In genomic region chr1:39524591-39525365, GRCh38 we compare ENCODE assay signal across 2 cellular contexts.
A peak's percentile ranks its signal among the peaks of the same experiment; 100 is the strongest.
TF ChIP-seq lines count a peak whose summit lies in the region.

No MANE protein-coding gene starts in this region.

TF ChIP-seq in HEK293, 187 proteins besides CTCF, POLR2A, EP300 and RAD21:
- no peak for TF ChIP-seq ZNF19 (tag by site-specific recombination; IDR thresholded peaks at IDR 0.05; ENCODE audit: low read depth)
- peak; percentile 15; the same call in 1 of the 2 replicates for TF ChIP-seq GLIS2 (tag by site-specific recombination; IDR thresholded peaks at IDR 0.05)
- no peak for TF ChIP-seq ZNF155 (tag by site-specific recombination; IDR thresholded peaks at IDR 0.05)
- no peak for TF ChIP-seq ZNF423 (tag by site-specific recombination; IDR thresholded peaks at IDR 0.05)
- no peak for TF ChIP-seq ZNF398 (tag by site-specific recombination; IDR thresholded peaks at IDR 0.05)
- TF ChIP-seq GLIS1 (tag by site-specific recombination; IDR thresholded peaks at IDR 0.05): peak; percentile 54
- TF ChIP-seq PATZ1 (tag by site-specific recombination; IDR thresholded peaks at IDR 0.05): no peak
- TF ChIP-seq KLF16 (tag by site-specific recombination; IDR thresholded peaks at IDR 0.05): no peak
- no peak for TF ChIP-seq PRDM2 (tag by site-specific recombination; IDR thresholded peaks at IDR 0.05; ENCODE audit: borderline replicate concordance)
- TF ChIP-seq YY2 (tag by site-specific recombination; IDR thresholded peaks at IDR 0.05): no peak
- no peak for TF ChIP-seq SP2 (tag by site-specific recombination; IDR thresholded peaks at IDR 0.05)
- TF ChIP-seq ZNF391 (tag by site-specific recombination; IDR thresholded peaks at IDR 0.05; ENCODE audit: borderline replicate concordance, low read depth): no peak
- TF ChIP-seq, protein P1, sequence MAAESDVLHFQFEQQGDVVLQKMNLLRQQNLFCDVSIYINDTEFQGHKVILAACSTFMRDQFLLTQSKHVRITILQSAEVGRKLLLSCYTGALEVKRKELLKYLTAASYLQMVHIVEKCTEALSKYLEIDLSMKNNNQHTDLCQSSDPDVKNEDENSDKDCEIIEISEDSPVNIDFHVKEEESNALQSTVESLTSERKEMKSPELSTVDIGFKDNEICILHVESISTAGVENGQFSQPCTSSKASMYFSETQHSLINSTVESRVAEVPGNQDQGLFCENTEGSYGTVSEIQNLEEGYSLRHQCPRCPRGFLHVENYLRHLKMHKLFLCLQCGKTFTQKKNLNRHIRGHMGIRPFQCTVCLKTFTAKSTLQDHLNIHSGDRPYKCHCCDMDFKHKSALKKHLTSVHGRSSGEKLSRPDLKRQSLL (tag by site-specific recombination; IDR thresholded peaks at IDR 0.05): no peak

TF ChIP-seq in GM12878, 131 proteins besides CTCF, POLR2A, EP300 and RAD21:
- no peak for TF ChIP-seq CEBPZ (IDR thresholded peaks at IDR 0.05; ENCODE audit: low read depth, low read length)
- no peak for TF ChIP-seq ESRRA (IDR thresholded peaks at IDR 0.05; ENCODE audit: low read length)
- no peak for TF ChIP-seq BACH1 (IDR thresholded peaks at IDR 0.05; ENCODE audit: borderline replicate concordance)
- no peak for TF ChIP-seq NR2F1 (conservative IDR thresholded peaks at IDR 0.05)
- no peak for TF ChIP-seq RAD51 (IDR thresholded peaks at IDR 0.05)
- TF ChIP-seq TCF3 (IDR thresholded peaks at IDR 0.05; ENCODE audit: borderline replicate concordance, insufficient read depth, low read depth, low read length): no peak
- TF ChIP-seq USF1 (IDR thresholded peaks at IDR 0.05; ENCODE audit: borderline replicate concordance, extremely low read length, insufficient read depth, low read depth, low read length): no peak
- no peak for TF ChIP-seq SIX5 (IDR thresholded peaks at IDR 0.05; ENCODE audit: low read depth, low read length, severe bottlenecking)
- TF ChIP-seq HCFC1 (IDR thresholded peaks at IDR 0.05; ENCODE audit: low read length): no peak
- TF ChIP-seq YBX1 (IDR thresholded peaks at IDR 0.05): no peak
- TF ChIP-seq CBX5 (IDR thresholded peaks at IDR 0.05; ENCODE audit: low read depth): no peak
- TF ChIP-seq MXI1 (IDR thresholded peaks at IDR 0.05; ENCODE audit: low read depth, low read length): no peak
- TF ChIP-seq ZBTB33 (IDR thresholded peaks at IDR 0.05): no peak
